21 cellular contexts compared by ENCODE assay signal in genomic region chr2:216617159-216617815, GRCh38.
"Had no signal": no experiment of that assay in that cellular context is flagged by ENCODE, and none has a peak within 500 bp of the region (broad histone marks: within the 10 kb centered on the region; RNA-seq: fewer than 3 reads in every experiment).

No MANE protein-coding gene starts in this region.

- H3K4me3 ChIP-seq: ascending aorta, colonic mucosa, dorsolateral prefrontal cortex, esophagus muscularis mucosa, left ventricle myocardium inferior, uterus had no signal

- H3K9ac ChIP-seq: parathyroid adenoma had no signal

- H3K36me3 ChIP-seq: ascending aorta, colonic mucosa, esophagus muscularis mucosa, left ventricle myocardium inferior, uterus had no signal

- H3K9me3 ChIP-seq: ascending aorta, colonic mucosa, esophagus muscularis mucosa, left ventricle myocardium inferior, uterus had no signal

- ATAC-seq: activated CD8-positive, alpha-beta T cell treated with anti-CD3 and anti-CD28 coated beads, Interleukin-2, amount 10 ng/mL, durations not matched to agents 7 days and 5 days; effector memory CD8-positive, alpha-beta T cell; natural killer cell; sciatic nerve; stimulated activated effector memory CD8-positive, alpha-beta T cell treated with anti-CD3 and anti-CD28 coated beads, Interleukin-12 subunit alpha, Interleukin-12 subunit beta, amount 100 ng/mL, for 72 hours had no signal

- DNase-seq: activated CD4-positive, alpha-beta T cell treated with anti-CD3 and anti-CD28 coated beads for 1 hour; activated CD4-positive, alpha-beta T cell treated with anti-CD3 and anti-CD28 coated beads, Interleukin-2, amount 50 U/mL, for 1 hour; activated CD8-positive, alpha-beta T cell treated with anti-CD3 and anti-CD28 coated beads, Interleukin-2, amount 10 ng/mL, durations not matched to agents 7 days and 5 days; activated gamma-delta T cell; colonic mucosa; effector memory CD8-positive, alpha-beta T cell; hippocampal formation; left ventricle myocardium inferior; mammary epithelial cell; midbrain; natural killer cell; small intestine; stimulated activated CD4-positive, alpha-beta T cell treated with anti-CD3 and anti-CD28 coated beads, Interleukin-2, amount 100 ng/mL, for 24 hours; trophoblast cell; uterus had no signal

- H3K27me3 ChIP-seq: ascending aorta, colonic mucosa, dorsolateral prefrontal cortex, esophagus muscularis mucosa, uterus had no signal

- H3K27ac ChIP-seq: ascending aorta, colonic mucosa, dorsolateral prefrontal cortex, esophagus muscularis mucosa, left ventricle myocardium inferior, parathyroid adenoma, uterus had no signal

- H3K4me1 ChIP-seq: colonic mucosa, parathyroid adenoma, uterus had no signal
